ENCODE assay signal across 8 cellular contexts in genomic region chrX:119753639-119754257, GRCh38. TPM values are rescaled to one million over a fixed set of nuclear protein-coding genes. Genes with fewer than 3 reads are reported as not detected.
DNase-seq lines count a peak whose midpoint lies in the region; ATAC-seq and TF ChIP-seq lines count a peak whose summit lies in the region.

No MANE protein-coding gene starts in this region.

- no peaks in the 10 kb centered on the region for H3K27me3 Mint-ChIP-seq in stimulated activated memory B cell treated with anti-CD40 and anti-IgM and Interleukin-4, amounts not matched to agents 10 μg/mL and 1 μg/mL and 100 μg/mL, for 72 hours

- H3K27ac Mint-ChIP-seq in stimulated activated memory B cell treated with anti-CD40 and anti-IgM and Interleukin-4, amounts not matched to agents 10 μg/mL and 1 μg/mL and 100 μg/mL, for 72 hours, result peak overlapping the region; percentile 95

- no peaks in the 10 kb centered on the region for H3K36me3 Mint-ChIP-seq in stimulated activated memory B cell treated with anti-CD40 and anti-IgM and Interleukin-4, amounts not matched to agents 10 μg/mL and 1 μg/mL and 100 μg/mL, for 72 hours

- in situ Hi-C loops in GM13977 (cut with MboI; ENCODE audit: low pct_unique_long_range_greater_than_20kb, low sequenced_read_pairs, unreplicated experiment), result no loop called here

- H3K4me3 Mint-ChIP-seq in stimulated activated memory B cell treated with anti-CD40 and anti-IgM and Interleukin-4, amounts not matched to agents 10 μg/mL and 1 μg/mL and 100 μg/mL, for 72 hours, result no peak overlapping the region

- peak; percentile 53 for TF ChIP-seq CTCF in GM13977 (IDR thresholded peaks at IDR 0.05; ENCODE audit: extremely low read depth, insufficient read depth, missing control alignments)

- H3K27me3 ChIP-seq in H7 (ENCODE audit: control insufficient read depth, insufficient read depth, low read length), result no peaks in the 10 kb centered on the region; the same call in 1 of the 2 replicates

- H3K36me3 ChIP-seq in H7 (replicated peaks; ENCODE audit: control insufficient read depth, insufficient read depth, low read length), result no peaks in the 10 kb centered on the region

- peaks cover 43% of the 10 kb centered on the region for H3K4me1 Mint-ChIP-seq in stimulated activated memory B cell treated with anti-CD40 and anti-IgM and Interleukin-4, amounts not matched to agents 10 μg/mL and 1 μg/mL and 100 μg/mL, for 72 hours

- no peaks in the 10 kb centered on the region for H3K9me3 Mint-ChIP-seq in stimulated activated memory B cell treated with anti-CD40 and anti-IgM and Interleukin-4, amounts not matched to agents 10 μg/mL and 1 μg/mL and 100 μg/mL, for 72 hours

- peak; percentile 9 for DNase-seq in AG20443 (ENCODE audit: low spot score)
- no peak for DNase-seq in GM13977 (ENCODE audit: low spot score)
- DNase-seq in NCI-H748 treated with DMSO at 0.1 percent for 48 hours (lab: John Stamatoyannopoulos, UW), result peak; percentile 74
- peak; percentile 23 for DNase-seq in activated T-cell treated with anti-CD3 and anti-CD28 coated beads for 24 hours (ENCODE audit: low read depth)
- peak; percentile 21 for DNase-seq in fibroblast of the conjunctiva (ENCODE audit: low read depth)
- no peak for DNase-seq in cerebellar nuclear complex (lab: John Stamatoyannopoulos, UW)
- DNase-seq in H7, result no peak

- no peak for ATAC-seq in stimulated activated memory B cell treated with anti-CD40 and anti-IgM and Interleukin-4, amounts not matched to agents 10 μg/mL and 1 μg/mL and 100 μg/mL, for 72 hours

- H3K4me3 ChIP-seq in H7 (ENCODE audit: insufficient read depth, low read depth, low read length), result no peak overlapping the region

RNA-seq across cellular contexts. Expression of gene SOWAHD, which starts 4.6 kb away (rescaled TPM):
- total RNA-seq in H7 (2014; rRNA removed; shearing (Covaris generic)), result 1.8 and 3.2 TPM in 2 replicates

RNA-seq across cellular contexts. Expression of gene RPL39, which starts 37.7 kb away (rescaled TPM):
- total RNA-seq in H7 (2014; rRNA removed; shearing (Covaris generic)), result 1,219 and 1,278 TPM in 2 replicates

Comparison
In these comparisons a context has a peak if more than half of its experiments do, and no peak if none do; other contexts are left out.
1. DNase-seq: peak in AG20443 (single experiment), NCI-H748 treated with DMSO at 0.1 percent for 48 hours (single experiment), activated T-cell treated with anti-CD3 and anti-CD28 coated beads for 24 hours (single experiment) and fibroblast of the conjunctiva (single experiment); none in GM13977 (single experiment), cerebellar nuclear complex (0 of 2) and H7 (single experiment).